In genomic region chr12:124883263-124883876, GRCh38 we compare ENCODE assay signal across 15 cellular contexts. TPM values are rescaled to one million over a fixed set of nuclear protein-coding genes. Genes with fewer than 3 reads are reported as not detected.
DNase-seq lines count a peak whose midpoint lies in the region; ATAC-seq and TF ChIP-seq lines count a peak whose summit lies in the region.
"Had no signal": no experiment of that assay in that cellular context is flagged by ENCODE, and none has a peak within 500 bp of the region (broad histone marks: within the 10 kb centered on the region; RNA-seq: fewer than 3 reads in every experiment).

No MANE protein-coding gene starts in this region.

- H3K27ac Mint-ChIP-seq in activated naive CD4-positive, alpha-beta T cell treated with anti-CD3 and anti-CD28 coated beads for 36 hours, result no peak overlapping the region
- H3K27ac Mint-ChIP-seq in endodermal cell, result no peak overlapping the region
- peak overlapping the region; percentile 68 for H3K27ac Mint-ChIP-seq in stimulated activated naive B cell treated with anti-CD40 and anti-IgM and Interleukin-4, amounts not matched to agents 10 μg/mL and 1 μg/mL and 100 μg/mL, for 72 hours
- H3K27ac Mint-ChIP-seq: natural killer cell had no signal

- no peaks in the 10 kb centered on the region for H3K36me3 ChIP-seq in Panc1 (ENCODE audit: control insufficient read depth, insufficient read depth, low read length)
- H3K36me3 ChIP-seq in endodermal cell (ENCODE audit: control insufficient read depth, insufficient read depth, low read length), result no peaks in the 10 kb centered on the region
- no peaks in the 10 kb centered on the region for H3K36me3 ChIP-seq in thyroid gland
- H3K36me3 ChIP-seq: tibial nerve had no signal

- no peak overlapping the region for H3K9ac ChIP-seq in endodermal cell (ENCODE audit: extremely low read depth, low read length, poor library complexity, severe bottlenecking)

- in situ Hi-C loops in Panc1 (cut with HindIII; ENCODE audit: low pct_unique_long_range_greater_than_20kb, low sequenced_read_pairs), result no loop called here

- no peak overlapping the region for H3K4me3 Mint-ChIP-seq in activated naive CD4-positive, alpha-beta T cell treated with anti-CD3 and anti-CD28 coated beads for 36 hours
- no peak overlapping the region for H3K4me3 Mint-ChIP-seq in endodermal cell
- H3K4me3 Mint-ChIP-seq in stimulated activated naive B cell treated with anti-CD40 and anti-IgM and Interleukin-4, amounts not matched to agents 10 μg/mL and 1 μg/mL and 100 μg/mL, for 72 hours, result peak overlapping the region in 1 of 2 donors; percentile 1
- H3K4me3 Mint-ChIP-seq: activated naive CD4-positive, alpha-beta T cell treated with anti-CD3 and anti-CD28 coated beads, Interleukin-2, amount 10 ng/mL, durations not matched to agents 7 days and 5 days; natural killer cell had no signal

- intact Hi-C loops in activated naive CD4-positive, alpha-beta T cell treated with anti-CD3 and anti-CD28 coated beads for 36 hours (cut with micrococcal nuclease), result no loop called here
- intact Hi-C loops in Panc1 (cut with micrococcal nuclease; ENCODE audit: unreplicated experiment), result loop anchor here (10.0 kb wide), 1 partner anchor 1079 kb away; no protein-coding TSS in a partner anchor
- intact Hi-C loops in thyroid gland (cut with DNase I), result no loop called here

- no peaks in the 10 kb centered on the region for H3K9me3 Mint-ChIP-seq in activated naive CD4-positive, alpha-beta T cell treated with anti-CD3 and anti-CD28 coated beads for 36 hours
- no peaks in the 10 kb centered on the region for H3K9me3 Mint-ChIP-seq in endodermal cell
- no peaks in the 10 kb centered on the region for H3K9me3 Mint-ChIP-seq in stimulated activated naive B cell treated with anti-CD40 and anti-IgM and Interleukin-4, amounts not matched to agents 10 μg/mL and 1 μg/mL and 100 μg/mL, for 72 hours
- H3K9me3 Mint-ChIP-seq: activated naive CD4-positive, alpha-beta T cell treated with anti-CD3 and anti-CD28 coated beads, Interleukin-2, amount 10 ng/mL, durations not matched to agents 7 days and 5 days; natural killer cell had no signal

- no peak for TF ChIP-seq CTCF in Panc1 (IDR thresholded peaks at IDR 0.05)
- no peak for TF ChIP-seq CTCF in endodermal cell (conservative IDR thresholded peaks at IDR 0.05)
- TF ChIP-seq CTCF in thyroid gland (IDR thresholded peaks at IDR 0.05), result no peak

- no peak for TF ChIP-seq POLR2A in thyroid gland (IDR thresholded peaks at IDR 0.05)

- WGBS in endodermal cell (ENCODE audit: insufficient coverage in 1 of 2, insufficient read length in 1 of 2), 2 experiments, result 60 to 72% methylated on average over 1 to 5 of the region's 5 CpGs
- WGBS in thyroid gland, 2 donors, result 60 to 68% methylated on average over 5 of the region's 5 CpGs

- no peaks in the 10 kb centered on the region for H3K36me3 Mint-ChIP-seq in activated naive CD4-positive, alpha-beta T cell treated with anti-CD3 and anti-CD28 coated beads for 36 hours (ENCODE audit: low read depth)
- H3K36me3 Mint-ChIP-seq in endodermal cell (ENCODE audit: low read depth), result no peaks in the 10 kb centered on the region
- peaks cover 0 to 4% of the 10 kb centered on the region in 2 donors for H3K36me3 Mint-ChIP-seq in stimulated activated naive B cell treated with anti-CD40 and anti-IgM and Interleukin-4, amounts not matched to agents 10 μg/mL and 1 μg/mL and 100 μg/mL, for 72 hours
- H3K36me3 Mint-ChIP-seq: activated naive CD4-positive, alpha-beta T cell treated with anti-CD3 and anti-CD28 coated beads, Interleukin-2, amount 10 ng/mL, durations not matched to agents 7 days and 5 days; natural killer cell had no signal

- peaks cover 9% of the 10 kb centered on the region for H3K4me1 Mint-ChIP-seq in activated naive CD4-positive, alpha-beta T cell treated with anti-CD3 and anti-CD28 coated beads for 36 hours (ENCODE audit: low read depth)
- peaks cover 26% of the 10 kb centered on the region for H3K4me1 Mint-ChIP-seq in endodermal cell
- peaks cover 43 to 53% of the 10 kb centered on the region in 2 donors for H3K4me1 Mint-ChIP-seq in stimulated activated naive B cell treated with anti-CD40 and anti-IgM and Interleukin-4, amounts not matched to agents 10 μg/mL and 1 μg/mL and 100 μg/mL, for 72 hours

- H3K27me3 ChIP-seq in Panc1 (ENCODE audit: control insufficient read depth, insufficient read depth, low read length), result no peaks in the 10 kb centered on the region
- no peaks in the 10 kb centered on the region for H3K27me3 ChIP-seq in endodermal cell (ENCODE audit: control insufficient read depth, insufficient read depth, low read length, poor library complexity, severe bottlenecking)
- no peaks in the 10 kb centered on the region for H3K27me3 ChIP-seq in thyroid gland
- H3K27me3 ChIP-seq: tibial nerve had no signal

- H3K4me3 ChIP-seq in Panc1 (ENCODE audit: low read depth in 2 of 2, low read length in 2 of 2), result no peak overlapping the region
- H3K4me3 ChIP-seq in endodermal cell (ENCODE audit: low read length), result no peak overlapping the region
- no peak overlapping the region for H3K4me3 ChIP-seq in thyroid gland (replicated peaks in 1 of 3)
- H3K4me3 ChIP-seq: tibial nerve had no signal

- H3K4me1 ChIP-seq in Panc1 (ENCODE audit: control insufficient read depth, insufficient read depth, low read length), result peaks cover 16% of the 10 kb centered on the region
- H3K4me1 ChIP-seq in endodermal cell (ENCODE audit: control insufficient read depth, insufficient read depth, low read length), result peaks cover 10% of the 10 kb centered on the region
- H3K4me1 ChIP-seq in thyroid gland, result peaks cover 0 to 4% of the 10 kb centered on the region in 2 donors

- H3K9me3 ChIP-seq in Panc1 (ENCODE audit: control insufficient read depth, insufficient read depth, low read depth, low read length) (no peaks in the 10 kb centered on the region), endodermal cell (ENCODE audit: control insufficient read depth, low read length) (no peaks in the 10 kb centered on the region), thyroid gland (no peaks in the 10 kb centered on the region)
- H3K9me3 ChIP-seq: tibial nerve had no signal

- H3K27me3 Mint-ChIP-seq in activated naive CD4-positive, alpha-beta T cell treated with anti-CD3 and anti-CD28 coated beads for 36 hours (ENCODE audit: low read depth), result no peaks in the 10 kb centered on the region
- peaks cover 4% of the 10 kb centered on the region for H3K27me3 Mint-ChIP-seq in endodermal cell (ENCODE audit: insufficient read depth)
- no peaks in the 10 kb centered on the region for H3K27me3 Mint-ChIP-seq in stimulated activated naive B cell treated with anti-CD40 and anti-IgM and Interleukin-4, amounts not matched to agents 10 μg/mL and 1 μg/mL and 100 μg/mL, for 72 hours

- DNase-seq in activated naive CD4-positive, alpha-beta T cell treated with anti-CD3 and anti-CD28 coated beads for 36 hours, result peak; percentile 14
- DNase-seq in activated naive CD4-positive, alpha-beta T cell treated with Interleukin-2 at 50 U/mL for 16 hours, result no peak
- DNase-seq in Panc1 (ENCODE audit: low read depth, low spot score) (no peak), endodermal cell (peak; percentile 72), putamen (ENCODE audit: low spot score) (no peak), thyroid gland (no peak)
- DNase-seq in stimulated activated naive B cell treated with anti-CD40 and anti-IgM and Interleukin-4, amounts not matched to agents 10 μg/mL and 1 μg/mL and 100 μg/mL, for 72 hours, result no peak
- DNase-seq: activated naive CD4-positive, alpha-beta T cell treated with anti-CD3 and anti-CD28 coated beads, Interleukin-2, amount 10 ng/mL, durations not matched to agents 7 days and 5 days; Calu3; left ventricle myocardium superior; natural killer cell; NCI-H446; retina had no signal

- H3K27ac ChIP-seq in Panc1 (ENCODE audit: low read length), result peak overlapping the region; percentile 37; the same call in 1 of the 2 replicates
- no peak overlapping the region for H3K27ac ChIP-seq in endodermal cell (ENCODE audit: low read depth, low read length)
- no peak overlapping the region for H3K27ac ChIP-seq in thyroid gland
- H3K27ac ChIP-seq: tibial nerve had no signal

- CTCF ChIA-PET in activated naive CD4-positive, alpha-beta T cell treated with anti-CD3 and anti-CD28 coated beads for 36 hours (lab: Charles Lee), result interaction anchor here (1.5 kb wide), 1 partner anchor 23 kb away, joined by 4 read pairs; no protein-coding TSS in a partner anchor
- CTCF ChIA-PET in Panc1 (lab: Charles Lee), result no interaction called here

- no TSS peak for BruUV-seq in Panc1 (replicated peaks; lab: Mats Ljungman, UMichigan)

- peak; percentile 54 for ATAC-seq in Panc1
- ATAC-seq in stimulated activated naive B cell treated with anti-CD40 and anti-IgM and Interleukin-4, amounts not matched to agents 10 μg/mL and 1 μg/mL and 100 μg/mL, for 72 hours (replicated peaks), result peak in 1 of 2 donors; percentile 21
- ATAC-seq in HG03378 (IDR thresholded peaks at IDR 0.05; ENCODE audit: unreplicated experiment), result no peak
- ATAC-seq: left ventricle myocardium superior, natural killer cell had no signal

- POLR2A ChIA-PET in Panc1 (lab: Charles Lee), result no interaction called here

RNA-seq across cellular contexts. Expression of gene SCARB1, which starts 19.7 kb away (rescaled TPM):
- 10 to 100 TPM; 18.2 to 18.3 TPM for total RNA-seq in activated naive CD4-positive, alpha-beta T cell treated with anti-CD3 and anti-CD28 coated beads for 36 hours
- total RNA-seq in Panc1 (2021; ENCODE audit: unreplicated experiment) (359 TPM), endodermal cell (10 to 100 TPM; 33.0 to 36.2 TPM), thyroid gland (10 to 100 TPM; 10.9 to 16.0 (median 15.4) TPM)
- polyA plus RNA-seq in Panc1 (2012; ENCODE audit: insufficient read length), result 1,007 TPM
- 26.1 TPM for polyA plus RNA-seq in endodermal cell (2013, experiment 1 of 2)
- 30.2 TPM for polyA plus RNA-seq in endodermal cell (2013, experiment 2 of 2)

RNA-seq across cellular contexts. Expression of gene UBC, which starts 31.1 kb away (rescaled TPM):
- 1,000 to 10,000 TPM; 1,036 to 1,066 TPM for total RNA-seq in activated naive CD4-positive, alpha-beta T cell treated with anti-CD3 and anti-CD28 coated beads for 36 hours
- total RNA-seq in Panc1 (2021; ENCODE audit: unreplicated experiment) (1,725 TPM), endodermal cell (100 to 1,000 TPM; 580 to 625 TPM), thyroid gland (1,000 to 10,000 TPM in 2 of 4 donors, 100 to 1,000 TPM in 2; 907 to 1,424 (median 1,000) TPM)
- polyA plus RNA-seq in Panc1 (2012; ENCODE audit: insufficient read length), result 2,683 TPM
- 856 TPM for polyA plus RNA-seq in endodermal cell (2013, experiment 1 of 2)
- polyA plus RNA-seq in endodermal cell (2013, experiment 2 of 2), result 866 TPM

Comparison
In these comparisons a context has a peak if more than half of its experiments do, and no peak if none do; other contexts are left out.
1. DNase-seq: peak in activated naive CD4-positive, alpha-beta T cell treated with anti-CD3 and anti-CD28 coated beads for 36 hours (single experiment) and endodermal cell (single experiment); none in activated naive CD4-positive, alpha-beta T cell treated with Interleukin-2 at 50 U/mL for 16 hours (single experiment), Panc1 (single experiment), stimulated activated naive B cell treated with anti-CD40 and anti-IgM and Interleukin-4, amounts not matched to agents 10 μg/mL and 1 μg/mL and 100 μg/mL, for 72 hours (single experiment), putamen (single experiment) and thyroid gland (0 of 2).